Comparison of ENCODE assay signal across 8 cellular contexts in genomic region chr6:146543211-146543939, GRCh38. TPM values are rescaled to one million over a fixed set of nuclear protein-coding genes. Genes with fewer than 3 reads are reported as not detected.
DNase-seq lines count a peak whose midpoint lies in the region; ATAC-seq, FAIRE-seq and TF ChIP-seq lines count a peak whose summit lies in the region.

Gene RAB32, plus strand, starts transcription at chr6:146543833. Its CDS starts 39 bp downstream, at chr6:146543872.

- peak; percentile 82 for TF ChIP-seq CTCF in C4-2B (conservative IDR thresholded peaks at IDR 0.05)
- peak; percentile 69 for TF ChIP-seq CTCF in RWPE2 (IDR thresholded peaks at IDR 0.05; ENCODE audit: poor library complexity, severe bottlenecking)
- TF ChIP-seq CTCF in bronchial epithelial cell (IDR thresholded peaks at IDR 0.05; ENCODE audit: insufficient read depth, low read length, severe bottlenecking), result peak; percentile 62

- H3K4me3 ChIP-seq in RWPE2 (ENCODE audit: severe bottlenecking) (peak within 1 kb of the TSS; percentile 70), bronchial epithelial cell (ENCODE audit: low read depth, low read length) (peak within 1 kb of the TSS; percentile 45), iPS-18c (ENCODE audit: insufficient read depth, low read depth, low read length) (peak within 1 kb of the TSS; percentile 77)

- DNase-seq in RWPE2 (ENCODE audit: low spot score) (peak; percentile 89), bronchial epithelial cell (ENCODE audit: low read depth) (peak; percentile 76), retina (peak; percentile 87), NCI-H345 treated with DMSO at 0.1 percent for 48 hours (lab: John Stamatoyannopoulos, UW; ENCODE audit: unreplicated experiment) (no peak)

- ATAC-seq in GM19035 (IDR thresholded peaks at IDR 0.05; ENCODE audit: unreplicated experiment), result peak; percentile 66
- ATAC-seq in HG03354 (IDR thresholded peaks at IDR 0.05; ENCODE audit: poor library complexity, severe bottlenecking, unreplicated experiment), result peak; percentile 79
- ATAC-seq in RWPE2 (ENCODE audit: low read depth), result peak; percentile 90

- H3K4me1 ChIP-seq in RWPE2 (ENCODE audit: insufficient read depth, poor library complexity, severe bottlenecking), result peaks cover 18% of the 10 kb centered on the region

- FAIRE-seq in bronchial epithelial cell (lab: Jason Lieb, UNC), result no peak

- H3K9me3 ChIP-seq in RWPE2 (ENCODE audit: severe bottlenecking) (no peaks in the 10 kb centered on the region), iPS-18c (ENCODE audit: control insufficient read depth, insufficient read depth, low read length) (no peaks in the 10 kb centered on the region)

- H3K27me3 ChIP-seq in RWPE2 (ENCODE audit: insufficient read depth, poor library complexity, severe bottlenecking) (no peaks in the 10 kb centered on the region), bronchial epithelial cell (ENCODE audit: control insufficient read depth, insufficient read depth, low read length) (no peaks in the 10 kb centered on the region)

- H3K36me3 ChIP-seq in RWPE2 (ENCODE audit: low read depth) (peaks cover 9% of the 10 kb centered on the region; the same call in 1 of the 2 replicates), bronchial epithelial cell (ENCODE audit: control insufficient read depth, insufficient read depth, low read length) (no peaks in the 10 kb centered on the region)

- peak within 1 kb of the TSS; percentile 68 for H3K27ac ChIP-seq in C4-2B
- peak within 1 kb of the TSS; percentile 95 for H3K27ac ChIP-seq in RWPE2 (ENCODE audit: poor library complexity, severe bottlenecking)

RNA-seq across cellular contexts. Expression of gene RAB32, which starts in this region (rescaled TPM):
- 125 and 230 TPM in 2 replicates for total RNA-seq in bronchial epithelial cell
